In genomic region chr12:75511116-75512048, GRCh38 we compare ENCODE assay signal across 8 cellular contexts. TPM values are rescaled to one million over a fixed set of nuclear protein-coding genes. Genes with fewer than 3 reads are reported as not detected.
DNase-seq lines count a peak whose midpoint lies in the region; ATAC-seq and TF ChIP-seq lines count a peak whose summit lies in the region.

Gene KRR1, minus strand, starts transcription at chr12:75511609. Its CDS starts 12 bp downstream, at chr12:75511597.

- no peak for TF ChIP-seq EP300 in esophagus muscularis mucosa (IDR thresholded peaks at IDR 0.05)

- 5% methylated on average over 32 of the region's 47 CpGs for WGBS in esophagus muscularis mucosa

- H3K27me3 ChIP-seq in Karpas-422 (ENCODE audit: low read length) (no peaks in the 10 kb centered on the region), esophagus muscularis mucosa (no peaks in the 10 kb centered on the region), muscle layer of duodenum (ENCODE audit: low read depth, low read length) (no peaks in the 10 kb centered on the region)

- H3K4me1 ChIP-seq in Karpas-422 (ENCODE audit: low read length) (peaks cover 46% of the 10 kb centered on the region), esophagus muscularis mucosa (peaks cover 16 to 34% (median 29%) of the 10 kb centered on the region in 4 donors), muscle layer of duodenum (ENCODE audit: control insufficient read depth in 1 of 2, insufficient read depth in 2 of 2, low read length in 2 of 2) (peaks cover 11 to 20% of the 10 kb centered on the region in 2 donors)

- H3K4me2 ChIP-seq in Karpas-422 (ENCODE audit: low read depth, low read length, poor library complexity, severe bottlenecking) = peak within 1 kb of the TSS; percentile 92

- TF ChIP-seq CTCF in esophagus muscularis mucosa (IDR thresholded peaks at IDR 0.05) = peak in 2 of 3 experiments; percentile 7 to 28

- peak within 1 kb of the TSS; percentile 85 for H3K9ac ChIP-seq in Karpas-422 (ENCODE audit: low read length)

- H3K9me3 ChIP-seq in Karpas-422 (ENCODE audit: low read length) (no peaks in the 10 kb centered on the region), esophagus muscularis mucosa (no peaks in the 10 kb centered on the region), muscle layer of duodenum (ENCODE audit: control insufficient read depth in 1 of 2, low read length in 2 of 2) (no peaks in the 10 kb centered on the region)

- H3K79me2 ChIP-seq in Karpas-422 (ENCODE audit: low read length) = peaks cover 51% of the 10 kb centered on the region

- no peaks in the 10 kb centered on the region for H3K9me2 ChIP-seq in Karpas-422 (replicated peaks; ENCODE audit: insufficient read depth, low read length)

- DNase-seq in DMS79 (lab: John Stamatoyannopoulos, UW) (peak; percentile 89), Karpas-422 (peak; percentile 99), RKO (ENCODE audit: low spot score) (peak; percentile 100), activated T-helper 1 cell treated with Interleukin-2 at 50 U/mL for 16 hours (ENCODE audit: low read depth) (peak; percentile 79), esophagus muscularis mucosa (ENCODE audit: extremely low spot score) (peak; percentile 97)
- DNase-seq in stimulated activated CD8-positive, alpha-beta memory T cell treated with anti-CD3 and anti-CD28 coated beads, Interleukin-7, amount 100 ng/mL, for 4 hours (ENCODE audit: low read depth in 2 of 2) = peak; percentile 83 to 88

- peak; percentile 98 for ATAC-seq in GM21825 (IDR thresholded peaks at IDR 0.05; ENCODE audit: unreplicated experiment)

- intact Hi-C loops in esophagus muscularis mucosa (cut with DNase I) = no loop called here

- H3K4me3 ChIP-seq in Karpas-422 (ENCODE audit: low read length) (peak within 1 kb of the TSS; percentile 84), esophagus muscularis mucosa (peak within 1 kb of the TSS; percentile 65 to 84 (median 70)), muscle layer of duodenum (ENCODE audit: low read depth in 1 of 2, low read length in 2 of 2) (peak within 1 kb of the TSS; percentile 95 to 96)

- TF ChIP-seq POLR2A in esophagus muscularis mucosa (IDR thresholded peaks at IDR 0.05; ENCODE audit: low read depth) = no peak

- H2AFZ ChIP-seq in Karpas-422 (ENCODE audit: low read length) = peak within 1 kb of the TSS; percentile 61

- H3K27ac ChIP-seq in Karpas-422 (ENCODE audit: low read length) (peak within 1 kb of the TSS; percentile 52), esophagus muscularis mucosa (replicated peaks in 1 of 4) (peak within 1 kb of the TSS; percentile 72 to 83 (median 74)), muscle layer of duodenum (ENCODE audit: low read length) (peak within 1 kb of the TSS; percentile 71)

- H3K36me3 ChIP-seq in Karpas-422 (ENCODE audit: insufficient read depth, low read length) = peaks cover 16% of the 10 kb centered on the region; the same call in 1 of the 2 replicates
- peaks cover 0 to 7% (median 3%) of the 10 kb centered on the region in 4 donors for H3K36me3 ChIP-seq in esophagus muscularis mucosa
- H3K36me3 ChIP-seq in muscle layer of duodenum (ENCODE audit: control insufficient read depth in 1 of 2, insufficient read depth in 2 of 2, low read length in 2 of 2) = peaks cover 3 to 14% of the 10 kb centered on the region in 2 donors

- 0 out of 2 replicates have a peak, but pooled peaks cover 5% of the 10 kb centered on the region for H4K20me1 ChIP-seq in Karpas-422 (ENCODE audit: insufficient read depth, low read depth, low read length)

RNA-seq across cellular contexts. Expression of gene KRR1, which starts in this region (rescaled TPM):
- 35.8 and 63.8 TPM in 2 replicates for total RNA-seq in Karpas-422 (2014; rRNA removed; shearing (Covaris generic); ENCODE audit: low replicate concordance)
- total RNA-seq in esophagus muscularis mucosa = 10 to 100 TPM; 17.9 to 37.4 (median 23.8) TPM

Comparison
In these comparisons a context has a peak if more than half of its experiments do, and no peak if none do; other contexts are left out.
1. Peak in every context shown above with its lines: DNase-seq, ATAC-seq, H3K4me3 ChIP-seq and H3K27ac ChIP-seq.